In genomic region chr16:50588276-50588675, GRCh38 we compare ENCODE assay signal across 1 cellular context.
A peak's percentile ranks its signal among the peaks of the same experiment; 100 is the strongest.
TF ChIP-seq lines count a peak whose summit lies in the region.

No MANE protein-coding gene starts in this region.

TF ChIP-seq in H1, 55 proteins besides CTCF, POLR2A, EP300 and RAD21:
- TF ChIP-seq NANOG (IDR thresholded peaks at IDR 0.05; ENCODE audit: insufficient read depth, low read depth, low read length, poor library complexity, severe bottlenecking): peak; percentile 80
- no peak for TF ChIP-seq KDM1A (IDR thresholded peaks at IDR 0.05; ENCODE audit: borderline replicate concordance, low read length)
- no peak for TF ChIP-seq ZNF274 (IDR thresholded peaks at IDR 0.05; ENCODE audit: borderline replicate concordance, extremely low read depth, low read length)
